ENCODE assay signal across 19 cellular contexts in the genomic region with DNA sequence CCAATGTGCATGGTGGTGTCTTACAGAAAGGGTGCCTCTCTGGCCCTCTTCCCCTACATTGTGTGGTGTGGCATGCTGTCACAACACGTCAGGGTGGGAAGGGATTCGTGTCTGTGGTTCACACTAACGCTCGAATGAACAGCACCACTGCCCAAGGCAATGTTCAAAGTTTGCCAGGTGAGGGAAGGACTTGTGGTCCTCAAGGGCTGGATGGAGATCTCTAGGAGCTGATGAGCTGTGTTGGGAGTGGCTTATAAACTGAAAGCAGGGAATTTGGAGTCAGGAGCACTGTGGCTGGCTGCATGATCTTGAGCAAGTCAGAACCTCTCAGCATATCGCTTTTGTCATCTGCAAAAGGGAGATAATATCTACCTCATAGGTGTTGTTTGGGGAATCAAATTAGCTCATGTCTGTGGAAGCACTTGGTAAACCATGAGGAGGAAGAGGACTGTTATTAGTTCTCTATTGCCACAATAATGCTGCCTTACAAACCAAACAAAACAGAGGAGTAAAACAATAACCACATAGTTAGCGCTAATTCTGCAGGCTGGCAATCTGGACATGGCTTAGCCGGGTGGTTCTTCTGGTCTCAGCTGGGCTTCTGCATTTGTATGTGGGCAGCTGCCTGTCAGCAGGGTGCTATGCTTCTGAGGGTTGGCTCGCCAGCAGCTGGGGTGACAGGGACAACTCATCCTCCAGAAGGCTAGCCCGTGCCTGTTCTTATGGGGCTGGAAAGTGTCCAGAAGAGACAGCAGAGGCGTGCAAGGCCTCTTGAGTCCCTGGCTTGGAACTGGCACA. TPM values are rescaled to one million over a fixed set of nuclear protein-coding genes. Genes with fewer than 3 reads are reported as not detected.
DNase-seq lines count a peak whose midpoint lies in the region; ATAC-seq, FAIRE-seq and TF ChIP-seq lines count a peak whose summit lies in the region.
"Had no signal": no experiment of that assay in that cellular context is flagged by ENCODE, and none has a peak within 500 bp of the region (broad histone marks: within the 10 kb centered on the region; RNA-seq: fewer than 3 reads in every experiment).

No MANE protein-coding gene starts in this region.

- H3K4me3 Mint-ChIP-seq in IgD-negative memory B cell, result peak overlapping the region in 1 of 4 donors; percentile 49
- peak overlapping the region; percentile 12 to 66 for H3K4me3 Mint-ChIP-seq in activated T-cell treated with anti-CD3 and anti-CD28 coated beads, Interleukin-2, amount 50 U/mL, for 72 hours

- peaks cover 35% of the 10 kb centered on the region for H3K4me1 ChIP-seq in keratinocyte (ENCODE audit: control insufficient read depth, extremely low read depth, insufficient read depth, low read length)
- H3K4me1 ChIP-seq: SJCRH30 had no signal

- DNase-seq in NOMO-1 treated with DMSO at 0.1 percent for 48 hours (lab: John Stamatoyannopoulos, UW; ENCODE audit: unreplicated experiment) (peak; percentile 36), NOMO-1 treated with dmso at 0.1 percent for 144 hours (lab: John Stamatoyannopoulos, UW; ENCODE audit: unreplicated experiment) (no peak), keratinocyte (ENCODE audit: low read depth, low spot score) (no peak), activated gamma-delta T cell (lab: John Stamatoyannopoulos, UW) (no peak)
- DNase-seq in activated T-cell treated with anti-CD3 and anti-CD28 coated beads, Interleukin-2, amount 50 U/mL, for 72 hours, result no peak
- DNase-seq: activated CD4-positive, CD25-positive, alpha-beta regulatory T cell; Caco-2; midbrain; NCI-H2029; NCI-H82; SJCRH30 had no signal

- no peak overlapping the region for H3K4me3 ChIP-seq in keratinocyte (ENCODE audit: control insufficient read depth in 2 of 3, extremely low read depth in 1 of 3, insufficient read depth in 2 of 3, low read depth in 1 of 3, low read length in 3 of 3)
- H3K4me3 ChIP-seq: ovary, SJCRH30 had no signal

- H3K36me3 Mint-ChIP-seq in IgD-negative memory B cell, result no peaks in the 10 kb centered on the region
- peaks cover 7 to 9% of the 10 kb centered on the region in 2 donors for H3K36me3 Mint-ChIP-seq in activated T-cell treated with anti-CD3 and anti-CD28 coated beads, Interleukin-2, amount 50 U/mL, for 72 hours (ENCODE audit: insufficient read depth in 2 of 2)

- H3K4me2 ChIP-seq in keratinocyte (ENCODE audit: control insufficient read depth, extremely low read depth, insufficient read depth, low read depth, low read length), result peak overlapping the region; percentile 48

- peak overlapping the region; percentile 4 to 65 (median 33) for H3K27ac Mint-ChIP-seq in IgD-negative memory B cell
- H3K27ac Mint-ChIP-seq in activated T-cell treated with anti-CD3 and anti-CD28 coated beads, Interleukin-2, amount 50 U/mL, for 72 hours, result peak overlapping the region; percentile 84

- dilution Hi-C loops in keratinocyte (cut with MboI; ENCODE audit: extremely low pct_ligation_motif_present, low sequenced_read_pairs), result no loop called here

- no peaks in the 10 kb centered on the region for H3K79me2 ChIP-seq in keratinocyte (ENCODE audit: control insufficient read depth, insufficient read depth, low read length)

- TF ChIP-seq CTCF in keratinocyte (optimal IDR thresholded peaks at IDR 0.05 in 1 of 3, IDR thresholded peaks at IDR 0.05 in 1 of 3, conservative IDR thresholded peaks at IDR 0.05 in 1 of 3; ENCODE audit: extremely low read depth in 1 of 3, insufficient read depth in 2 of 3, low read length in 3 of 3), result no peak

- no peak overlapping the region for H3K9ac ChIP-seq in keratinocyte (ENCODE audit: control insufficient read depth, extremely low read depth, insufficient read depth, low read length)

- peak overlapping the region; percentile 13 for H3K27ac ChIP-seq in keratinocyte (ENCODE audit: control insufficient read depth, insufficient read depth, low read length)
- H3K27ac ChIP-seq: ovary, SJCRH30 had no signal

- peaks cover 2% of the 10 kb centered on the region for H3K27me3 Mint-ChIP-seq in IgD-negative memory B cell
- H3K27me3 Mint-ChIP-seq in activated T-cell treated with anti-CD3 and anti-CD28 coated beads, Interleukin-2, amount 50 U/mL, for 72 hours (ENCODE audit: low read depth), result no peaks in the 10 kb centered on the region

- H3K4me1 Mint-ChIP-seq in IgD-negative memory B cell, result peaks cover 25 to 60% (median 52%) of the 10 kb centered on the region in 3 donors
- peaks cover 97% of the 10 kb centered on the region for H3K4me1 Mint-ChIP-seq in activated T-cell treated with anti-CD3 and anti-CD28 coated beads, Interleukin-2, amount 50 U/mL, for 72 hours (ENCODE audit: low read depth)

- peak; percentile 21 for ATAC-seq in activated T-cell treated with anti-CD3 and anti-CD28 coated beads, Interleukin-2, amount 50 U/mL, for 72 hours (replicated peaks in 1 of 2)
- no peak for ATAC-seq in GM21390 (IDR thresholded peaks at IDR 0.05; ENCODE audit: unreplicated experiment)
- no peak for ATAC-seq in GM21528 (IDR thresholded peaks at IDR 0.05; ENCODE audit: low FRiP score, unreplicated experiment)

- no peak overlapping the region for H2AFZ ChIP-seq in keratinocyte (ENCODE audit: control insufficient read depth, low read length)

- no peaks in the 10 kb centered on the region for H3K36me3 ChIP-seq in keratinocyte (ENCODE audit: control insufficient read depth in 2 of 2, extremely low read depth in 1 of 2, insufficient read depth in 2 of 2, low read length in 2 of 2)
- H3K36me3 ChIP-seq: ovary, SJCRH30 had no signal

- peak; percentile 86 for FAIRE-seq in keratinocyte (lab: Jason Lieb, UNC)
- FAIRE-seq: A204.1, islet of Langerhans had no signal

- H4K20me1 ChIP-seq in keratinocyte (ENCODE audit: control insufficient read depth, extremely low read depth, insufficient read depth, low read length), result no peaks in the 10 kb centered on the region

- H3K9me3 ChIP-seq in keratinocyte (ENCODE audit: control insufficient read depth, low read depth, low read length), result no peaks in the 10 kb centered on the region
- H3K9me3 ChIP-seq: ovary, SJCRH30 had no signal

- H3K27me3 ChIP-seq in keratinocyte (ENCODE audit: control insufficient read depth, extremely low read depth, insufficient read depth, low read length), result no peaks in the 10 kb centered on the region
- H3K27me3 ChIP-seq: ovary, SJCRH30 had no signal

- H3K9me3 Mint-ChIP-seq in IgD-negative memory B cell, result no peaks in the 10 kb centered on the region
- peaks cover 0 to 4% of the 10 kb centered on the region in 2 donors for H3K9me3 Mint-ChIP-seq in activated T-cell treated with anti-CD3 and anti-CD28 coated beads, Interleukin-2, amount 50 U/mL, for 72 hours

- no peaks in the 10 kb centered on the region for H3K9me1 ChIP-seq in keratinocyte (ENCODE audit: control insufficient read depth, extremely low read depth, insufficient read depth, low read length)

RNA-seq across cellular contexts. Expression of a gene that starts 22.9 kb away (rescaled TPM):
- not detected for polyA plus RNA-seq in IgD-negative memory B cell
- under 1 TPM; 0.35 to 0.43 TPM for total RNA-seq in activated T-cell treated with anti-CD3 and anti-CD28 coated beads, Interleukin-2, amount 50 U/mL, for 72 hours
- not detected in 3 replicates for polyA plus RNA-seq in keratinocyte
- not detected for polyA plus RNA-seq in keratinocyte (2011; ENCODE audit: low read depth)
- polyA plus RNA-seq in keratinocyte (2011; cell fraction: cytosol; rRNA removed), result not detected in 2 replicates
- polyA plus RNA-seq in keratinocyte (2011; cell fraction: nucleus; rRNA removed), result not detected in 2 replicates
- polyA plus RNA-seq in keratinocyte (2012; ENCODE audit: low replicate concordance), result not detected in 2 replicates
- not detected in 3 replicates for polyA minus RNA-seq in keratinocyte
- polyA minus RNA-seq in keratinocyte (2011; cell fraction: cytosol; rRNA and poly(A)+ RNA removed), result not detected
- polyA minus RNA-seq in keratinocyte (2011; cell fraction: nucleus; rRNA and poly(A)+ RNA removed), result not detected in 2 replicates
- total RNA-seq: Caco-2, H4, LHCN-M2, SJCRH30 had no signal

RNA-seq across cellular contexts. Expression of a gene that starts 30.8 kb away (rescaled TPM):
- polyA plus RNA-seq in IgD-negative memory B cell (73.6 TPM), keratinocyte (8.1 to 17.1 TPM (median 11.7 TPM) in 3 replicates)
- 10 to 100 TPM; 70.1 to 70.5 TPM for total RNA-seq in activated T-cell treated with anti-CD3 and anti-CD28 coated beads, Interleukin-2, amount 50 U/mL, for 72 hours
- 4.8 TPM for polyA plus RNA-seq in keratinocyte (2011; ENCODE audit: low read depth)
- 7.1 and 10.7 TPM in 2 replicates for polyA plus RNA-seq in keratinocyte (2011; cell fraction: cytosol; rRNA removed)
- 16.9 and 21.5 TPM in 2 replicates for polyA plus RNA-seq in keratinocyte (2011; cell fraction: nucleus; rRNA removed)
- 13.5 and 14.0 TPM in 2 replicates for polyA plus RNA-seq in keratinocyte (2012; ENCODE audit: low replicate concordance)
- polyA minus RNA-seq in keratinocyte, result 11.3 to 32.3 TPM (median 16.6 TPM) in 3 replicates
- 14.4 TPM for polyA minus RNA-seq in keratinocyte (2011; cell fraction: cytosol; rRNA and poly(A)+ RNA removed)
- polyA minus RNA-seq in keratinocyte (2011; cell fraction: nucleus; rRNA and poly(A)+ RNA removed), result 9.4 and 16.7 TPM in 2 replicates

Comparison
In these comparisons a context has a peak if more than half of its experiments do, and no peak if none do; other contexts are left out.
1. ATAC-seq: peak in activated T-cell treated with anti-CD3 and anti-CD28 coated beads, Interleukin-2, amount 50 U/mL, for 72 hours (2 of 2); none in GM21390 (single experiment) and GM21528 (single experiment).